In genomic region chr1:25534389-25534788, GRCh38 we compare ENCODE assay signal across 1 cellular context.
TF ChIP-seq lines count a peak whose summit lies in the region.

No MANE protein-coding gene starts in this region.

TF ChIP-seq in H1, 55 proteins besides CTCF, POLR2A, EP300 and RAD21 (continued from another document):
- TF ChIP-seq, protein P1, sequence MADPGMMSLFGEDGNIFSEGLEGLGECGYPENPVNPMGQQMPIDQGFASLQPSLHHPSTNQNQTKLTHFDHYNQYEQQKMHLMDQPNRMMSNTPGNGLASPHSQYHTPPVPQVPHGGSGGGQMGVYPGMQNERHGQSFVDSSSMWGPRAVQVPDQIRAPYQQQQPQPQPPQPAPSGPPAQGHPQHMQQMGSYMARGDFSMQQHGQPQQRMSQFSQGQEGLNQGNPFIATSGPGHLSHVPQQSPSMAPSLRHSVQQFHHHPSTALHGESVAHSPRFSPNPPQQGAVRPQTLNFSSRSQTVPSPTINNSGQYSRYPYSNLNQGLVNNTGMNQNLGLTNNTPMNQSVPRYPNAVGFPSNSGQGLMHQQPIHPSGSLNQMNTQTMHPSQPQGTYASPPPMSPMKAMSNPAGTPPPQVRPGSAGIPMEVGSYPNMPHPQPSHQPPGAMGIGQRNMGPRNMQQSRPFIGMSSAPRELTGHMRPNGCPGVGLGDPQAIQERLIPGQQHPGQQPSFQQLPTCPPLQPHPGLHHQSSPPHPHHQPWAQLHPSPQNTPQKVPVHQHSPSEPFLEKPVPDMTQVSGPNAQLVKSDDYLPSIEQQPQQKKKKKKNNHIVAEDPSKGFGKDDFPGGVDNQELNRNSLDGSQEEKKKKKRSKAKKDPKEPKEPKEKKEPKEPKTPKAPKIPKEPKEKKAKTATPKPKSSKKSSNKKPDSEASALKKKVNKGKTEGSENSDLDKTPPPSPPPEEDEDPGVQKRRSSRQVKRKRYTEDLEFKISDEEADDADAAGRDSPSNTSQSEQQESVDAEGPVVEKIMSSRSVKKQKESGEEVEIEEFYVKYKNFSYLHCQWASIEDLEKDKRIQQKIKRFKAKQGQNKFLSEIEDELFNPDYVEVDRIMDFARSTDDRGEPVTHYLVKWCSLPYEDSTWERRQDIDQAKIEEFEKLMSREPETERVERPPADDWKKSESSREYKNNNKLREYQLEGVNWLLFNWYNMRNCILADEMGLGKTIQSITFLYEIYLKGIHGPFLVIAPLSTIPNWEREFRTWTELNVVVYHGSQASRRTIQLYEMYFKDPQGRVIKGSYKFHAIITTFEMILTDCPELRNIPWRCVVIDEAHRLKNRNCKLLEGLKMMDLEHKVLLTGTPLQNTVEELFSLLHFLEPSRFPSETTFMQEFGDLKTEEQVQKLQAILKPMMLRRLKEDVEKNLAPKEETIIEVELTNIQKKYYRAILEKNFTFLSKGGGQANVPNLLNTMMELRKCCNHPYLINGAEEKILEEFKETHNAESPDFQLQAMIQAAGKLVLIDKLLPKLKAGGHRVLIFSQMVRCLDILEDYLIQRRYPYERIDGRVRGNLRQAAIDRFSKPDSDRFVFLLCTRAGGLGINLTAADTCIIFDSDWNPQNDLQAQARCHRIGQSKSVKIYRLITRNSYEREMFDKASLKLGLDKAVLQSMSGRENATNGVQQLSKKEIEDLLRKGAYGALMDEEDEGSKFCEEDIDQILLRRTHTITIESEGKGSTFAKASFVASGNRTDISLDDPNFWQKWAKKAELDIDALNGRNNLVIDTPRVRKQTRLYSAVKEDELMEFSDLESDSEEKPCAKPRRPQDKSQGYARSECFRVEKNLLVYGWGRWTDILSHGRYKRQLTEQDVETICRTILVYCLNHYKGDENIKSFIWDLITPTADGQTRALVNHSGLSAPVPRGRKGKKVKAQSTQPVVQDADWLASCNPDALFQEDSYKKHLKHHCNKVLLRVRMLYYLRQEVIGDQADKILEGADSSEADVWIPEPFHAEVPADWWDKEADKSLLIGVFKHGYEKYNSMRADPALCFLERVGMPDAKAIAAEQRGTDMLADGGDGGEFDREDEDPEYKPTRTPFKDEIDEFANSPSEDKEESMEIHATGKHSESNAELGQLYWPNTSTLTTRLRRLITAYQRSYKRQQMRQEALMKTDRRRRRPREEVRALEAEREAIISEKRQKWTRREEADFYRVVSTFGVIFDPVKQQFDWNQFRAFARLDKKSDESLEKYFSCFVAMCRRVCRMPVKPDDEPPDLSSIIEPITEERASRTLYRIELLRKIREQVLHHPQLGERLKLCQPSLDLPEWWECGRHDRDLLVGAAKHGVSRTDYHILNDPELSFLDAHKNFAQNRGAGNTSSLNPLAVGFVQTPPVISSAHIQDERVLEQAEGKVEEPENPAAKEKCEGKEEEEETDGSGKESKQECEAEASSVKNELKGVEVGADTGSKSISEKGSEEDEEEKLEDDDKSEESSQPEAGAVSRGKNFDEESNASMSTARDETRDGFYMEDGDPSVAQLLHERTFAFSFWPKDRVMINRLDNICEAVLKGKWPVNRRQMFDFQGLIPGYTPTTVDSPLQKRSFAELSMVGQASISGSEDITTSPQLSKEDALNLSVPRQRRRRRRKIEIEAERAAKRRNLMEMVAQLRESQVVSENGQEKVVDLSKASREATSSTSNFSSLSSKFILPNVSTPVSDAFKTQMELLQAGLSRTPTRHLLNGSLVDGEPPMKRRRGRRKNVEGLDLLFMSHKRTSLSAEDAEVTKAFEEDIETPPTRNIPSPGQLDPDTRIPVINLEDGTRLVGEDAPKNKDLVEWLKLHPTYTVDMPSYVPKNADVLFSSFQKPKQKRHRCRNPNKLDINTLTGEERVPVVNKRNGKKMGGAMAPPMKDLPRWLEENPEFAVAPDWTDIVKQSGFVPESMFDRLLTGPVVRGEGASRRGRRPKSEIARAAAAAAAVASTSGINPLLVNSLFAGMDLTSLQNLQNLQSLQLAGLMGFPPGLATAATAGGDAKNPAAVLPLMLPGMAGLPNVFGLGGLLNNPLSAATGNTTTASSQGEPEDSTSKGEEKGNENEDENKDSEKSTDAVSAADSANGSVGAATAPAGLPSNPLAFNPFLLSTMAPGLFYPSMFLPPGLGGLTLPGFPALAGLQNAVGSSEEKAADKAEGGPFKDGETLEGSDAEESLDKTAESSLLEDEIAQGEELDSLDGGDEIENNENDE (IDR thresholded peaks at IDR 0.05; ENCODE audit: insufficient replicate concordance, low read length): no peak
- TF ChIP-seq SIRT6 (IDR thresholded peaks at IDR 0.05; ENCODE audit: low read length): no peak
- TF ChIP-seq SP4 (IDR thresholded peaks at IDR 0.05; ENCODE audit: low read length): no peak
- TF ChIP-seq BRCA1 (IDR thresholded peaks at IDR 0.05; ENCODE audit: low read depth, low read length): no peak
- no peak for TF ChIP-seq CTBP2 (IDR thresholded peaks at IDR 0.05; ENCODE audit: borderline replicate concordance, insufficient read depth, insufficient read length, low read length)
